Comparison of ENCODE assay signal across 10 cellular contexts in genomic region chr16:84212631-84213030, GRCh38. TPM values are rescaled to one million over a fixed set of nuclear protein-coding genes. Genes with fewer than 3 reads are reported as not detected.
"Had no signal": no experiment of that assay in that cellular context is flagged by ENCODE, and none has a peak within 500 bp of the region (broad histone marks: within the 10 kb centered on the region; RNA-seq: fewer than 3 reads in every experiment).

No MANE protein-coding gene starts in this region.

- DNase-seq: GM23248, GOT3, H7, HFFc6, IMR-90, KBM-7 had no signal

- H3K36me3 ChIP-seq: HAP-1 had no signal

- H3K4me3 ChIP-seq: GM23248, HAP-1 had no signal

- H3K9me3 ChIP-seq: HAP-1 had no signal

- H3K27ac Mint-ChIP-seq: HFFc6 had no signal

- H3K4me1 ChIP-seq: HAP-1 had no signal

- H3K9me3 Mint-ChIP-seq: HFFc6 had no signal

- H3K4me3 Mint-ChIP-seq: HFFc6 had no signal

- ATAC-seq: HCT116 had no signal

- H3K27ac ChIP-seq: GM23248 had no signal

RNA-seq across cellular contexts. Expression of gene ADAD2, which starts 21.7 kb away (rescaled TPM):
- total RNA-seq: GM23248, H4, H7, HFFc6, HT-29, IMR-90 had no signal
- polyA plus RNA-seq: GM23248, IMR-90 had no signal

RNA-seq across cellular contexts. Expression of gene KCNG4, which starts 27.2 kb away (rescaled TPM):
- total RNA-seq: GM23248, H4, H7, HFFc6, HT-29, IMR-90 had no signal
- polyA plus RNA-seq: GM23248, IMR-90 had no signal
